Comparison of ENCODE assay signal across 20 cellular contexts in the genomic region with DNA sequence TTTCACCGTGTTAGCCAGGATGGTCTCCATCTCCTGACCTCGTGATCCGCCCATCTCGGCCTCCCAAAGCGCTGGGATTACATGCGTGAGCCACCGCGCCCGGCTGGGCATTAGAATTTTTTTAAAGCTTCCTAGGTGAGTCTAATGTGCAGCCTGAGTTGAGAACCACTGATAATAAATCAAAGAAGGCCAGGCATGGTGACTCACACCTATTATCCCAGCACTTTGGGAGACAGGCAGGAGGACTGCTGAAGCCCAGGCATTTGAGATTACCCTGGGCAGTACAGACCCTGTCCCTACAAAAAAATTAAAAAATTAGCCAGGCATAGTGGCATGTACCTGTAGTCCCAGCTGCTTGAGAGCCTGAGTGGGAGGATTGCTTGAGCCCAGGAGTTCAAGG. TPM values are rescaled to one million over a fixed set of nuclear protein-coding genes. Genes with fewer than 3 reads are reported as not detected.
DNase-seq lines count a peak whose midpoint lies in the region; ATAC-seq, FAIRE-seq and TF ChIP-seq lines count a peak whose summit lies in the region.
"Had no signal": no experiment of that assay in that cellular context is flagged by ENCODE, and none has a peak within 500 bp of the region (broad histone marks: within the 10 kb centered on the region; RNA-seq: fewer than 3 reads in every experiment).

No MANE protein-coding gene starts in this region.

- FAIRE-seq in HepG2 (lab: Jason Lieb, UNC) (no peak), urothelium cell line (lab: Jason Lieb, UNC) (no peak)

- H3K79me2 ChIP-seq in HepG2 (ENCODE audit: insufficient read depth, low read length) (no peaks in the 10 kb centered on the region), PC-3 (ENCODE audit: low read length) (no peaks in the 10 kb centered on the region)

- in situ Hi-C loops in HepG2 (cut with HindIII; ENCODE audit: extremely low pct_ligation_motif_present, low pct_unique_long_range_greater_than_20kb): no loop called here

- no peak for TF ChIP-seq RAD21 in HepG2 (CRISPR knock-in tag; IDR thresholded peaks at IDR 0.05)

- no peaks in the 10 kb centered on the region for H3K4me1 Mint-ChIP-seq in stimulated activated memory B cell treated with anti-CD40 and anti-IgM and Interleukin-4, amounts not matched to agents 10 μg/mL and 1 μg/mL and 100 μg/mL, for 72 hours

- H3K27ac ChIP-seq in HepG2 (ENCODE audit: extremely low read length, insufficient read depth, low read length) (no peak overlapping the region), right lobe of liver (no peak overlapping the region), PC-3 (ENCODE audit: low read length) (no peak overlapping the region)
- H3K27ac ChIP-seq: HL-60, PC-9 had no signal

- WGBS in HepG2 (ENCODE audit: low lambda C conversion rate): 51% methylated on average over 9 of the region's 9 CpGs
- WGBS in right lobe of liver (ENCODE audit: insufficient coverage, low coverage, low lambda C conversion rate, missing lambda C conversion rate): 95% methylated on average over 9 of the region's 9 CpGs

- peak overlapping the region; percentile 41 for H3K4me2 ChIP-seq in HepG2 (ENCODE audit: low read depth, low read length)
- no peak overlapping the region for H3K4me2 ChIP-seq in PC-3 (ENCODE audit: low read length)
- H3K4me2 ChIP-seq: PC-9 had no signal

- DNase-seq in HepG2 (ENCODE audit: low spot score) (peak; percentile 22), right lobe of liver (no peak), PC-3 (peak; percentile 21), glomerular visceral epithelial cell (ENCODE audit: extremely low spot score) (peak; percentile 8), urothelium cell line (ENCODE audit: low spot score) (peak; percentile 34), anterior cingulate cortex (lab: John Stamatoyannopoulos, UW) (no peak), NCI-H2196 (lab: John Stamatoyannopoulos, UW; ENCODE audit: unreplicated experiment) (no peak)
- DNase-seq: 8988T, C1 segment of cervical spinal cord, DMS 273 treated with DMSO at 0.1 percent for 48 hours, MV-4-11, NCI-H1417, NCI-H1930, NCI-H2171, NCI-H774 had no signal

- POLR2A ChIA-PET in HepG2 (lab: Yijun Ruan, JAX): no interaction called here
- POLR2A ChIA-PET in PC-3 (lab: Charles Lee; ENCODE audit: unreplicated experiment): no interaction called here

- H3K9me3 Mint-ChIP-seq in stimulated activated memory B cell treated with anti-CD40 and anti-IgM and Interleukin-4, amounts not matched to agents 10 μg/mL and 1 μg/mL and 100 μg/mL, for 72 hours: no peaks in the 10 kb centered on the region

- no peaks in the 10 kb centered on the region for H4K20me1 ChIP-seq in HepG2 (ENCODE audit: insufficient read depth, low read length)
- H4K20me1 ChIP-seq in PC-3 (ENCODE audit: low read length): no peaks in the 10 kb centered on the region

- ATAC-seq in HepG2 (peak; percentile 76), right lobe of liver (no peak), PC-3 (peak; percentile 45; the same call in 1 of the 2 replicates)
- no peak for ATAC-seq in stimulated activated memory B cell treated with anti-CD40 and anti-IgM and Interleukin-4, amounts not matched to agents 10 μg/mL and 1 μg/mL and 100 μg/mL, for 72 hours
- ATAC-seq: Right ventricle myocardium inferior had no signal

- intact Hi-C loops in HepG2 (cut with micrococcal nuclease; ENCODE audit: unreplicated experiment): no loop called here
- intact Hi-C loops in right lobe of liver (cut with DNase I): no loop called here
- intact Hi-C loops in PC-3 (cut with micrococcal nuclease): no loop called here

- H3K9me2 ChIP-seq in PC-3 (replicated peaks; ENCODE audit: low read length): no peaks in the 10 kb centered on the region

- TF ChIP-seq POLR2A in HepG2 (IDR thresholded peaks at IDR 0.05; ENCODE audit: insufficient read depth in 1 of 2, low read depth in 2 of 2, low read length in 2 of 2) (no peak), right lobe of liver (IDR thresholded peaks at IDR 0.05) (no peak)

- BruUV-seq in HepG2 (replicated peaks; lab: Mats Ljungman, UMichigan) (no TSS peak), PC-3 (replicated peaks; lab: Mats Ljungman, UMichigan) (no TSS peak)

- no peaks in the 10 kb centered on the region for H3K27me3 Mint-ChIP-seq in stimulated activated memory B cell treated with anti-CD40 and anti-IgM and Interleukin-4, amounts not matched to agents 10 μg/mL and 1 μg/mL and 100 μg/mL, for 72 hours

- H3K36me3 ChIP-seq in HepG2 (replicated peaks in 1 of 2; ENCODE audit: control insufficient read depth in 1 of 2, insufficient read depth in 2 of 2, low read length in 2 of 2) (no peaks in the 10 kb centered on the region), right lobe of liver (no peaks in the 10 kb centered on the region), PC-3 (ENCODE audit: low read depth, low read length) (no peaks in the 10 kb centered on the region)

- TF ChIP-seq EP300 in HepG2 (IDR thresholded peaks at IDR 0.05; ENCODE audit: low read depth in 2 of 2, low read length in 2 of 2) (no peak), HepG2 (CRISPR knock-in tag; IDR thresholded peaks at IDR 0.05; ENCODE audit: borderline replicate concordance) (no peak)

- H3K27me3 ChIP-seq in HepG2 (ENCODE audit: control insufficient read depth in 1 of 2, insufficient read depth in 2 of 2, low read length in 2 of 2): peaks cover 1 to 2% of the 10 kb centered on the region in 2 experiments; a peak in 2 of 5 replicates
- H3K27me3 ChIP-seq in right lobe of liver: no peaks in the 10 kb centered on the region
- H3K27me3 ChIP-seq in PC-3 (ENCODE audit: low read length): no peaks in the 10 kb centered on the region

- no peaks in the 10 kb centered on the region for H3K36me3 Mint-ChIP-seq in stimulated activated memory B cell treated with anti-CD40 and anti-IgM and Interleukin-4, amounts not matched to agents 10 μg/mL and 1 μg/mL and 100 μg/mL, for 72 hours

- H3K9me3 ChIP-seq in HepG2 (ENCODE audit: low read length): no peaks in the 10 kb centered on the region
- no peaks in the 10 kb centered on the region for H3K9me3 ChIP-seq in right lobe of liver
- H3K9me3 ChIP-seq in PC-3 (ENCODE audit: low read length): no peaks in the 10 kb centered on the region

- H3K27ac Mint-ChIP-seq in stimulated activated memory B cell treated with anti-CD40 and anti-IgM and Interleukin-4, amounts not matched to agents 10 μg/mL and 1 μg/mL and 100 μg/mL, for 72 hours: no peak overlapping the region

- H3K4me3 Mint-ChIP-seq in stimulated activated memory B cell treated with anti-CD40 and anti-IgM and Interleukin-4, amounts not matched to agents 10 μg/mL and 1 μg/mL and 100 μg/mL, for 72 hours: no peak overlapping the region

- H3K9ac ChIP-seq in HepG2 (ENCODE audit: insufficient read depth, low read depth, low read length): no peak overlapping the region
- no peak overlapping the region for H3K9ac ChIP-seq in PC-3 (ENCODE audit: low read length)

- CTCF ChIA-PET in HepG2 (lab: Yijun Ruan, JAX; ENCODE audit: low intra/inter-chr PET ratio, low total read pairs): no interaction called here
- CTCF ChIA-PET in PC-3 (lab: Charles Lee): no interaction called here

- no peak overlapping the region for H3K4me3 ChIP-seq in HepG2 (replicated peaks in 1 of 3; ENCODE audit: insufficient read depth in 1 of 3, low read depth in 2 of 3, low read length in 3 of 3)
- H3K4me3 ChIP-seq in right lobe of liver: no peak overlapping the region
- H3K4me3 ChIP-seq in PC-3 (ENCODE audit: low read length): no peak overlapping the region
- H3K4me3 ChIP-seq: PC-9 had no signal

- TF ChIP-seq CTCF in HepG2 (CRISPR knock-in tag; IDR thresholded peaks at IDR 0.05): no peak
- no peak for TF ChIP-seq CTCF in right lobe of liver (IDR thresholded peaks at IDR 0.05)
- TF ChIP-seq CTCF in PC-3 (conservative IDR thresholded peaks at IDR 0.05; ENCODE audit: low read depth, low read length): no peak

- H3K4me1 ChIP-seq in HepG2 (ENCODE audit: insufficient read depth, low read length): peaks cover 18% of the 10 kb centered on the region
- no peaks in the 10 kb centered on the region for H3K4me1 ChIP-seq in right lobe of liver
- H3K4me1 ChIP-seq in PC-3 (ENCODE audit: insufficient read depth, low read length): no peaks in the 10 kb centered on the region

- no peak overlapping the region for H2AFZ ChIP-seq in HepG2 (ENCODE audit: low read length)
- no peak overlapping the region for H2AFZ ChIP-seq in PC-3 (ENCODE audit: low read length)
- H2AFZ ChIP-seq: PC-9 had no signal

- no peaks in the 10 kb centered on the region for H3F3A ChIP-seq in PC-3 (ENCODE audit: low read length, unreplicated experiment)

RNA-seq across cellular contexts. Expression of gene MEI1, which starts 13.7 kb away (rescaled TPM):
- 0.53 and 0.75 TPM in 2 replicates for total RNA-seq in HepG2 (2016; rRNA removed; fragmentation: Illumina TruSeq; extraction: Trizol)
- total RNA-seq in HepG2 (2016; cell fraction: cytosol; rRNA removed; fragmentation: Illumina TruSeq; extraction: Trizol; ENCODE audit: low read depth): 0.44 and 0.61 TPM in 2 replicates
- total RNA-seq in HepG2 (2016; cell fraction: insoluble cytoplasmic fraction; rRNA removed; fragmentation: Illumina TruSeq; extraction: Trizol): 0.89 and 1.8 TPM in 2 replicates
- 0.37 and 1.00 TPM in 2 replicates for total RNA-seq in HepG2 (2016; cell fraction: membrane; rRNA removed; fragmentation: Illumina TruSeq; extraction: Trizol)
- total RNA-seq in HepG2 (2016; cell fraction: nucleus; rRNA removed; fragmentation: Illumina TruSeq; extraction: Trizol): 1.1 and 1.6 TPM in 2 replicates
- 1.9 and 2.7 TPM in 2 replicates for polyA plus RNA-seq in HepG2 (2011; rRNA removed)
- polyA plus RNA-seq in HepG2 (2011; cell fraction: cytosol; rRNA removed): 2.4 and 3.3 TPM in 2 replicates
- polyA plus RNA-seq in HepG2 (2011; cell fraction: nucleus; rRNA removed): 2.4 and 4.4 TPM in 2 replicates
- 0.65 and 2.0 TPM in 2 replicates for polyA plus RNA-seq in HepG2 (2012)
- 0.29 and 0.57 TPM in 2 replicates for polyA plus RNA-seq in HepG2 (2016; cell fraction: cytosol; fragmentation: Illumina TruSeq; extraction: Trizol; ENCODE audit: low read depth)
- polyA plus RNA-seq in HepG2 (2016; cell fraction: insoluble cytoplasmic fraction; fragmentation: Illumina TruSeq; extraction: Trizol; ENCODE audit: low read depth): 0.39 and 0.81 TPM in 2 replicates
- 0.72 and 0.74 TPM in 2 replicates for polyA plus RNA-seq in HepG2 (2016; cell fraction: membrane; fragmentation: Illumina TruSeq; extraction: Trizol; ENCODE audit: low read depth)
- 1.9 TPM in 1 of 2 replicates, not detected in the other for polyA plus RNA-seq in HepG2 (2016; cell fraction: nucleus; fragmentation: Illumina TruSeq; extraction: Trizol; ENCODE audit: insufficient read depth, low read depth)
- 0.21 and 1.5 TPM in 2 replicates for polyA minus RNA-seq in HepG2 (2011; rRNA and poly(A)+ RNA removed; ENCODE audit: low replicate concordance)
- polyA minus RNA-seq in HepG2 (2011; cell fraction: cytosol; rRNA and poly(A)+ RNA removed): not detected in 2 replicates
- 1.3 and 2.4 TPM in 2 replicates for polyA minus RNA-seq in HepG2 (2011; cell fraction: nucleus; rRNA and poly(A)+ RNA removed)
- total RNA-seq in right lobe of liver: 1 to 10 TPM in 1 of 6 experiments, under 1 TPM in 5; 0.37 to 1.0 (median 0.60) TPM
- total RNA-seq in PC-3 (2014; rRNA removed): 1.4 TPM in 1 of 2 replicates, not detected in the other
- total RNA-seq: H4 had no signal

RNA-seq across cellular contexts. Expression of gene SNU13, which starts 24.3 kb away (rescaled TPM):
- total RNA-seq in HepG2 (2016; rRNA removed; fragmentation: Illumina TruSeq; extraction: Trizol) (203 and 276 TPM in 2 replicates), right lobe of liver (10 to 100 TPM; 43.1 to 65.4 (median 50.1) TPM), PC-3 (2014; rRNA removed) (159 and 173 TPM in 2 replicates)
- 81.0 and 91.5 TPM in 2 replicates for total RNA-seq in HepG2 (2016; cell fraction: cytosol; rRNA removed; fragmentation: Illumina TruSeq; extraction: Trizol; ENCODE audit: low read depth)
- total RNA-seq in HepG2 (2016; cell fraction: insoluble cytoplasmic fraction; rRNA removed; fragmentation: Illumina TruSeq; extraction: Trizol): 199 and 275 TPM in 2 replicates
- total RNA-seq in HepG2 (2016; cell fraction: membrane; rRNA removed; fragmentation: Illumina TruSeq; extraction: Trizol): 122 and 129 TPM in 2 replicates
- total RNA-seq in HepG2 (2016; cell fraction: nucleus; rRNA removed; fragmentation: Illumina TruSeq; extraction: Trizol): 62.6 and 67.0 TPM in 2 replicates
- polyA plus RNA-seq in HepG2 (2011; rRNA removed): 287 and 294 TPM in 2 replicates
- 300 and 301 TPM in 2 replicates for polyA plus RNA-seq in HepG2 (2011; cell fraction: cytosol; rRNA removed)
- 84.3 and 96.7 TPM in 2 replicates for polyA plus RNA-seq in HepG2 (2011; cell fraction: nucleus; rRNA removed)
- polyA plus RNA-seq in HepG2 (2012): 185 and 224 TPM in 2 replicates
- 108 and 124 TPM in 2 replicates for polyA plus RNA-seq in HepG2 (2016; cell fraction: cytosol; fragmentation: Illumina TruSeq; extraction: Trizol; ENCODE audit: low read depth)
- polyA plus RNA-seq in HepG2 (2016; cell fraction: insoluble cytoplasmic fraction; fragmentation: Illumina TruSeq; extraction: Trizol; ENCODE audit: low read depth): 406 and 429 TPM in 2 replicates
- polyA plus RNA-seq in HepG2 (2016; cell fraction: membrane; fragmentation: Illumina TruSeq; extraction: Trizol; ENCODE audit: low read depth): 153 and 154 TPM in 2 replicates
- polyA plus RNA-seq in HepG2 (2016; cell fraction: nucleus; fragmentation: Illumina TruSeq; extraction: Trizol; ENCODE audit: insufficient read depth, low read depth): 168 and 172 TPM in 2 replicates
- polyA minus RNA-seq in HepG2 (2011; rRNA and poly(A)+ RNA removed; ENCODE audit: low replicate concordance): 181 and 279 TPM in 2 replicates
- polyA minus RNA-seq in HepG2 (2011; cell fraction: cytosol; rRNA and poly(A)+ RNA removed): 72.6 and 78.5 TPM in 2 replicates
- 35.0 and 35.4 TPM in 2 replicates for polyA minus RNA-seq in HepG2 (2011; cell fraction: nucleus; rRNA and poly(A)+ RNA removed)

Comparison
In these comparisons a context has a peak if more than half of its experiments do, and no peak if none do; other contexts are left out.
1. ATAC-seq: peak in HepG2 (single experiment) and PC-3 (single experiment); none in right lobe of liver (0 of 4) and stimulated activated memory B cell treated with anti-CD40 and anti-IgM and Interleukin-4, amounts not matched to agents 10 μg/mL and 1 μg/mL and 100 μg/mL, for 72 hours (single experiment).
2. DNase-seq: peak in HepG2 (single experiment), PC-3 (single experiment), glomerular visceral epithelial cell (single experiment) and urothelium cell line (single experiment); none in right lobe of liver (0 of 3), anterior cingulate cortex (0 of 58) and NCI-H2196 (single experiment).